In the genomic region with DNA sequence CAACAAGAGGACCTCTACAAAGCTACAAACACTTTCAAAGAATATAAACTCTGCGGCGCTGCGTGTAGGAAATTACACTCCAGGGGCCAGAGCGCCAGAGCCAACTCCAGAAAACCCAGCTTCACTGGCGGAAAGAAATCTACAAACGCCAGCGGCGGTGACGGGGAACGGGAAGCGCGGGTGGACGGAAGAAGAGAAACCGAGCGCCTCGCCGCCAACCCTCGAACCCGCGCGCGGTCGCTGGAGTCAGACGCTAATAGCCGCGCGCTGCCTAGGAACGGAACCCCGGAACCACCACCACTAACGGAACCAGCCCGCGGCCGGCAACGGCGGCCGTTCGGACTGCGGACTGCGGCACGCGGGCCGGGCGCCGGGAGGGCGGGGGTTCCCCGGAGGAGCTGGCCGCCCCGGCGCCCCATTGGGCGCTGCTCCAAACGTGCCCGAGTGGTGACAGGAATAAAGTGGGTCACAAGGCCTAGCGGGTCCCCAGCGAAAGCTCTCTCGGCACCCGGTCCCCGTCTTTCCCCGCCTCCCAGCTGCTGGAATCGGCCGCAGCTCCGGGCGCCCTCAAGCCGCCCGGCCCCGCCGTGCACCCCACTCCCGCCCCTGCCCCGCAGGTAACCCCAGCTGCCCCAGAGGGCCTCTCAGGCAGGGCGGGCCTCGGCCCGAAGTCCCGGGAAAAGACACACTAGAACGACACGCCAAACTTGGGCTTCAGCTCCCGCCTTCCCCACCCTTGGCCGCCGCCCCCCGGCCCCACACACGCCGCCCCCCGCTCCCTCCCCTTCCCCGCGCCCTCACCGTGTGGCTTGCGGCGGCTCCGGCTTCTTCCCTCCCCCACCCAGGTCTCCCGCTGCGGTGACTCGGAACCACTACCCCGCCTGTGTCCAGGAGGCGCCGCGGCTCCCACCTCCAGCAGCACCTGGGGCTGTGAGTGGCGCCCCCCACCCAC, we compare ENCODE assay signal across 8 cellular contexts. TPM values are rescaled to one million over a fixed set of nuclear protein-coding genes. Genes with fewer than 3 reads are reported as not detected.
DNase-seq lines count a peak whose midpoint lies in the region; ATAC-seq, FAIRE-seq and TF ChIP-seq lines count a peak whose summit lies in the region.

No MANE protein-coding gene starts in this region.

- peaks cover 29% of the 10 kb centered on the region for H3K27me3 Mint-ChIP-seq in activated CD4-positive, alpha-beta T cell treated with anti-CD3 and anti-CD28 coated beads, Interleukin-2, amount 10 ng/mL, durations not matched to agents 7 days and 5 days

- intact Hi-C loops in HepG2 (cut with micrococcal nuclease; ENCODE audit: unreplicated experiment): loop anchor here (5.0 kb wide), 2 partner anchors 79 to 306 kb away; a partner anchor contains a TSS

- H3K4me3 ChIP-seq in HepG2 (replicated peaks in 1 of 3; ENCODE audit: insufficient read depth in 1 of 3, low read depth in 2 of 3, low read length in 3 of 3): peak overlapping the region; percentile 78 to 91 (median 89)

- no peak overlapping the region for H2AFZ ChIP-seq in HepG2 (ENCODE audit: low read length)

- FAIRE-seq in HepG2 (lab: Jason Lieb, UNC): no peak

- peak overlapping the region; percentile 89 for H3K9ac ChIP-seq in HepG2 (ENCODE audit: insufficient read depth, low read depth, low read length)

- peak overlapping the region; percentile 91 for H3K27ac Mint-ChIP-seq in activated CD4-positive, alpha-beta T cell treated with anti-CD3 and anti-CD28 coated beads, Interleukin-2, amount 10 ng/mL, durations not matched to agents 7 days and 5 days

- H3K27me3 ChIP-seq in HepG2 (ENCODE audit: control insufficient read depth in 1 of 2, insufficient read depth in 2 of 2, low read length in 2 of 2): no peaks in the 10 kb centered on the region; a peak in 1 of 5 replicates

- peaks cover 38% of the 10 kb centered on the region for H3K79me2 ChIP-seq in HepG2 (ENCODE audit: insufficient read depth, low read length)

- TF ChIP-seq CTCF in HepG2 (CRISPR knock-in tag; IDR thresholded peaks at IDR 0.05): peak; percentile 26; the same call in 1 of the 2 replicates

- no TSS peak for BruUV-seq in HepG2 (replicated peaks; lab: Mats Ljungman, UMichigan)

- POLR2A ChIA-PET in activated CD4-positive, alpha-beta T cell treated with anti-CD3 and anti-CD28 coated beads, Interleukin-2, amount 10 ng/mL, durations not matched to agents 7 days and 5 days (lab: Charles Lee): interaction anchor here (0.7 kb wide), 1 partner anchor 146 kb away, joined by 3 read pairs; no protein-coding TSS in a partner anchor
- POLR2A ChIA-PET in HepG2 (lab: Yijun Ruan, JAX): interaction anchor here (0.7 to 3.1 kb wide), 10 partner anchors 108 to 1431 kb away, joined by 3 to 17 read pairs (median 3); a partner anchor contains a TSS

- WGBS in HepG2 (ENCODE audit: low lambda C conversion rate): 2% methylated on average over 9 of the region's 95 CpGs

- no peaks in the 10 kb centered on the region for H3K36me3 Mint-ChIP-seq in activated CD4-positive, alpha-beta T cell treated with anti-CD3 and anti-CD28 coated beads, Interleukin-2, amount 10 ng/mL, durations not matched to agents 7 days and 5 days (ENCODE audit: low read depth)

- peak overlapping the region; percentile 73 for H3K4me2 ChIP-seq in HepG2 (ENCODE audit: low read depth, low read length)

- CTCF ChIA-PET in activated CD4-positive, alpha-beta T cell treated with anti-CD3 and anti-CD28 coated beads, Interleukin-2, amount 10 ng/mL, durations not matched to agents 7 days and 5 days (lab: Charles Lee): interaction anchor here (0.5 to 1.4 kb wide), 5 partner anchors 11 to 400 kb away, joined by 3 to 5 read pairs (median 4); a partner anchor contains a TSS
- CTCF ChIA-PET in HepG2 (lab: Yijun Ruan, JAX; ENCODE audit: low intra/inter-chr PET ratio, low total read pairs): no interaction called here

- TF ChIP-seq EP300 in HepG2 (IDR thresholded peaks at IDR 0.05; ENCODE audit: low read depth in 2 of 2, low read length in 2 of 2): no peak
- no peak for TF ChIP-seq EP300 in HepG2 (CRISPR knock-in tag; IDR thresholded peaks at IDR 0.05; ENCODE audit: borderline replicate concordance)

- ATAC-seq in HG03378 (IDR thresholded peaks at IDR 0.05; ENCODE audit: unreplicated experiment) (peak; percentile 34), HepG2 (peak; percentile 80)

- peak; percentile 46; the same call in 1 of the 2 replicates for TF ChIP-seq RAD21 in HepG2 (CRISPR knock-in tag; IDR thresholded peaks at IDR 0.05)

- H3K4me1 ChIP-seq in HepG2 (ENCODE audit: insufficient read depth, low read length): peaks cover 38% of the 10 kb centered on the region

- H3K9me3 ChIP-seq in HepG2 (ENCODE audit: low read length): no peaks in the 10 kb centered on the region

- no peaks in the 10 kb centered on the region for H3K36me3 ChIP-seq in HepG2 (replicated peaks in 1 of 2; ENCODE audit: control insufficient read depth in 1 of 2, insufficient read depth in 2 of 2, low read length in 2 of 2)

- peak; percentile 19 to 27 for DNase-seq in AML-193 (lab: John Stamatoyannopoulos, UW)
- DNase-seq in NCI-H510A treated with DMSO at 0.1 percent for 48 hours (lab: John Stamatoyannopoulos, UW): peak; percentile 78
- peak; percentile 52 for DNase-seq in activated CD4-positive, alpha-beta T cell treated with anti-CD3 and anti-CD28 coated beads, Interleukin-2, amount 10 ng/mL, durations not matched to agents 7 days and 5 days
- peak; percentile 76 for DNase-seq in dedifferentiated amniotic fluid mesenchymal stem cell (ENCODE audit: extremely low spot score)
- peak; percentile 60 for DNase-seq in HepG2 (ENCODE audit: low spot score)
- peak; percentile 67 for DNase-seq in stimulated activated CD4-positive, alpha-beta T cell treated with anti-CD3 and anti-CD28 coated beads, Interleukin-4, amount 100 ng/mL, for 1 hour

- H4K20me1 ChIP-seq in HepG2 (ENCODE audit: insufficient read depth, low read length): no peaks in the 10 kb centered on the region; the same call in 1 of the 2 replicates

- TF ChIP-seq POLR2A in GM19099 (IDR thresholded peaks at IDR 0.05; ENCODE audit: extremely low read depth, insufficient read length, low read depth): peak; percentile 63
- peak; percentile 61 to 76; a peak in 3 of 4 replicates for TF ChIP-seq POLR2A in HepG2 (IDR thresholded peaks at IDR 0.05; ENCODE audit: insufficient read depth in 1 of 2, low read depth in 2 of 2, low read length in 2 of 2)

- peak overlapping the region; percentile 88 for H3K4me3 Mint-ChIP-seq in activated CD4-positive, alpha-beta T cell treated with anti-CD3 and anti-CD28 coated beads, Interleukin-2, amount 10 ng/mL, durations not matched to agents 7 days and 5 days

- H3K9me3 Mint-ChIP-seq in activated CD4-positive, alpha-beta T cell treated with anti-CD3 and anti-CD28 coated beads, Interleukin-2, amount 10 ng/mL, durations not matched to agents 7 days and 5 days: no peaks in the 10 kb centered on the region

- H3K27ac ChIP-seq in HepG2 (ENCODE audit: extremely low read length, insufficient read depth, low read length): peak overlapping the region; percentile 98

- peaks cover 56% of the 10 kb centered on the region for H3K4me1 Mint-ChIP-seq in activated CD4-positive, alpha-beta T cell treated with anti-CD3 and anti-CD28 coated beads, Interleukin-2, amount 10 ng/mL, durations not matched to agents 7 days and 5 days

- in situ Hi-C loops in HepG2 (cut with HindIII; ENCODE audit: extremely low pct_ligation_motif_present, low pct_unique_long_range_greater_than_20kb): no loop called here

RNA-seq across cellular contexts. Expression of a gene that starts 0.8 kb away (rescaled TPM):
- total RNA-seq in activated CD4-positive, alpha-beta T cell treated with anti-CD3 and anti-CD28 coated beads, Interleukin-2, amount 10 ng/mL, durations not matched to agents 7 days and 5 days: 10 to 100 TPM in 1 of 2 experiments, 1 to 10 TPM in 1; 8.0 to 11.8 TPM
- total RNA-seq in HepG2 (2016; rRNA removed; fragmentation: Illumina TruSeq; extraction: Trizol): 13.5 and 17.6 TPM in 2 replicates
- 7.4 and 10.5 TPM in 2 replicates for total RNA-seq in HepG2 (2016; cell fraction: cytosol; rRNA removed; fragmentation: Illumina TruSeq; extraction: Trizol; ENCODE audit: low read depth)
- total RNA-seq in HepG2 (2016; cell fraction: insoluble cytoplasmic fraction; rRNA removed; fragmentation: Illumina TruSeq; extraction: Trizol): 10.7 and 14.9 TPM in 2 replicates
- total RNA-seq in HepG2 (2016; cell fraction: membrane; rRNA removed; fragmentation: Illumina TruSeq; extraction: Trizol): 8.2 TPM in 2 replicates
- total RNA-seq in HepG2 (2016; cell fraction: nucleus; rRNA removed; fragmentation: Illumina TruSeq; extraction: Trizol): 14.0 and 14.5 TPM in 2 replicates
- polyA plus RNA-seq in HepG2 (2011; rRNA removed): 5.5 and 8.8 TPM in 2 replicates
- 3.3 and 4.0 TPM in 2 replicates for polyA plus RNA-seq in HepG2 (2011; cell fraction: cytosol; rRNA removed)
- polyA plus RNA-seq in HepG2 (2011; cell fraction: nucleus; rRNA removed): 7.1 and 9.5 TPM in 2 replicates
- 5.2 and 6.5 TPM in 2 replicates for polyA plus RNA-seq in HepG2 (2012)
- 0.71 and 0.84 TPM in 2 replicates for polyA plus RNA-seq in HepG2 (2016; cell fraction: cytosol; fragmentation: Illumina TruSeq; extraction: Trizol; ENCODE audit: low read depth)
- polyA plus RNA-seq in HepG2 (2016; cell fraction: insoluble cytoplasmic fraction; fragmentation: Illumina TruSeq; extraction: Trizol; ENCODE audit: low read depth): 7.6 and 9.1 TPM in 2 replicates
- polyA plus RNA-seq in HepG2 (2016; cell fraction: membrane; fragmentation: Illumina TruSeq; extraction: Trizol; ENCODE audit: low read depth): 2.5 and 2.7 TPM in 2 replicates
- 12.8 and 16.3 TPM in 2 replicates for polyA plus RNA-seq in HepG2 (2016; cell fraction: nucleus; fragmentation: Illumina TruSeq; extraction: Trizol; ENCODE audit: insufficient read depth, low read depth)
- 21.0 and 28.3 TPM in 2 replicates for polyA minus RNA-seq in HepG2 (2011; rRNA and poly(A)+ RNA removed; ENCODE audit: low replicate concordance)
- polyA minus RNA-seq in HepG2 (2011; cell fraction: cytosol; rRNA and poly(A)+ RNA removed): 14.6 and 19.2 TPM in 2 replicates
- 36.6 and 43.3 TPM in 2 replicates for polyA minus RNA-seq in HepG2 (2011; cell fraction: nucleus; rRNA and poly(A)+ RNA removed)

RNA-seq across cellular contexts. Expression of a gene that starts 46.1 kb away (rescaled TPM):
- not detected for total RNA-seq in activated CD4-positive, alpha-beta T cell treated with anti-CD3 and anti-CD28 coated beads, Interleukin-2, amount 10 ng/mL, durations not matched to agents 7 days and 5 days
- total RNA-seq in HepG2 (2016; rRNA removed; fragmentation: Illumina TruSeq; extraction: Trizol): not detected in 2 replicates
- not detected in 2 replicates for total RNA-seq in HepG2 (2016; cell fraction: cytosol; rRNA removed; fragmentation: Illumina TruSeq; extraction: Trizol; ENCODE audit: low read depth)
- not detected in 2 replicates for total RNA-seq in HepG2 (2016; cell fraction: insoluble cytoplasmic fraction; rRNA removed; fragmentation: Illumina TruSeq; extraction: Trizol)
- not detected in 2 replicates for total RNA-seq in HepG2 (2016; cell fraction: membrane; rRNA removed; fragmentation: Illumina TruSeq; extraction: Trizol)
- total RNA-seq in HepG2 (2016; cell fraction: nucleus; rRNA removed; fragmentation: Illumina TruSeq; extraction: Trizol): not detected in 2 replicates
- not detected in 2 replicates for polyA plus RNA-seq in HepG2 (2011; rRNA removed)
- not detected in 2 replicates for polyA plus RNA-seq in HepG2 (2011; cell fraction: cytosol; rRNA removed)
- polyA plus RNA-seq in HepG2 (2011; cell fraction: nucleus; rRNA removed): not detected in 2 replicates
- polyA plus RNA-seq in HepG2 (2012): not detected in 2 replicates
- not detected in 2 replicates for polyA plus RNA-seq in HepG2 (2016; cell fraction: cytosol; fragmentation: Illumina TruSeq; extraction: Trizol; ENCODE audit: low read depth)
- not detected in 2 replicates for polyA plus RNA-seq in HepG2 (2016; cell fraction: insoluble cytoplasmic fraction; fragmentation: Illumina TruSeq; extraction: Trizol; ENCODE audit: low read depth)
- not detected in 2 replicates for polyA plus RNA-seq in HepG2 (2016; cell fraction: membrane; fragmentation: Illumina TruSeq; extraction: Trizol; ENCODE audit: low read depth)
- polyA plus RNA-seq in HepG2 (2016; cell fraction: nucleus; fragmentation: Illumina TruSeq; extraction: Trizol; ENCODE audit: insufficient read depth, low read depth): not detected in 2 replicates
- not detected in 2 replicates for polyA minus RNA-seq in HepG2 (2011; rRNA and poly(A)+ RNA removed; ENCODE audit: low replicate concordance)
- not detected in 2 replicates for polyA minus RNA-seq in HepG2 (2011; cell fraction: cytosol; rRNA and poly(A)+ RNA removed)
- polyA minus RNA-seq in HepG2 (2011; cell fraction: nucleus; rRNA and poly(A)+ RNA removed): not detected in 2 replicates

Comparison
In these comparisons a context has a peak if more than half of its experiments do, and no peak if none do; other contexts are left out.
1. Peak in every context shown above with its lines: DNase-seq, ATAC-seq, H3K4me3 ChIP-seq and H3K27ac ChIP-seq.
2. DNase-seq: peak in every context shown above with its lines; median percentile 78 in NCI-H510A treated with DMSO at 0.1 percent for 48 hours; 76 in dedifferentiated amniotic fluid mesenchymal stem cell; 67 in stimulated activated CD4-positive, alpha-beta T cell treated with anti-CD3 and anti-CD28 coated beads, Interleukin-4, amount 100 ng/mL, for 1 hour; 60 in HepG2; 52 in activated CD4-positive, alpha-beta T cell treated with anti-CD3 and anti-CD28 coated beads, Interleukin-2, amount 10 ng/mL, durations not matched to agents 7 days and 5 days; 23 in AML-193.